In genomic region chr9:73131376-73131775, GRCh38 we compare ENCODE assay signal across 9 cellular contexts. TPM values are rescaled to one million over a fixed set of nuclear protein-coding genes. Genes with fewer than 3 reads are reported as not detected.
DNase-seq lines count a peak whose midpoint lies in the region; ATAC-seq and TF ChIP-seq lines count a peak whose summit lies in the region.
"Had no signal": no experiment of that assay in that cellular context is flagged by ENCODE, and none has a peak within 500 bp of the region (broad histone marks: within the 10 kb centered on the region; RNA-seq: fewer than 3 reads in every experiment).

No MANE protein-coding gene starts in this region.

- H3K9me3 Mint-ChIP-seq in nephron, result no peaks in the 10 kb centered on the region

- H3K4me3 Mint-ChIP-seq in nephron, result peak overlapping the region; percentile 53 to 79 (median 75)

- H3K27me3 ChIP-seq in BLaER1, result no peaks in the 10 kb centered on the region
- no peaks in the 10 kb centered on the region for H3K27me3 ChIP-seq in brain microvascular endothelial cell (replicated peaks)

- H3K4me2 ChIP-seq in BLaER1, result peak overlapping the region; percentile 70; the same call in 1 of the 2 replicates

- TF ChIP-seq CTCF in brain microvascular endothelial cell (IDR thresholded peaks at IDR 0.05; ENCODE audit: low read depth, low read length, missing control alignments) (no peak), nephron (IDR thresholded peaks at IDR 0.05; ENCODE audit: unreplicated experiment in 3 of 3) (no peak)

- H3K4me1 Mint-ChIP-seq in nephron, result peaks cover 22% of the 10 kb centered on the region

- no peak overlapping the region for H3K9ac ChIP-seq in BLaER1

- H3K36me3 ChIP-seq in BLaER1, result no peaks in the 10 kb centered on the region
- H3K36me3 ChIP-seq in brain microvascular endothelial cell (replicated peaks), result no peaks in the 10 kb centered on the region

- no peaks in the 10 kb centered on the region for H4K20me1 ChIP-seq in BLaER1

- H3K9me3 ChIP-seq in BLaER1, result no peaks in the 10 kb centered on the region

- H3K36me3 Mint-ChIP-seq in nephron (ENCODE audit: low read depth), result no peaks in the 10 kb centered on the region

- no peaks in the 10 kb centered on the region for H3K27me3 Mint-ChIP-seq in nephron (ENCODE audit: low read depth)

- DNase-seq in LHCN-M2 (ENCODE audit: low read depth) (peak; percentile 26), brain microvascular endothelial cell (no peak), HuH-7 (ENCODE audit: low spot score) (no peak), HuH-7.5 (ENCODE audit: low spot score) (no peak), HCEC 1CT (no peak)
- DNase-seq: activated effector memory CD4-positive, alpha-beta T cell treated with anti-CD3 and anti-CD28 coated beads, Interleukin-2, amount 50 U/mL, for 16 hours had no signal

- no peak overlapping the region for H3K27ac ChIP-seq in BLaER1
- peak overlapping the region; percentile 93 for H3K27ac ChIP-seq in brain microvascular endothelial cell

- H3K4me1 ChIP-seq in BLaER1, result peaks cover 10% of the 10 kb centered on the region; the same call in 1 of the 2 replicates

- H3K4me3 ChIP-seq in BLaER1 (no peak overlapping the region), brain microvascular endothelial cell (ENCODE audit: low read depth, low read length) (no peak overlapping the region)

- H3K27ac Mint-ChIP-seq in nephron, result peak overlapping the region; percentile 84 to 93 (median 91)

- no peak for ATAC-seq in GM18907 (IDR thresholded peaks at IDR 0.05; ENCODE audit: unreplicated experiment)

- in situ Hi-C loops in brain microvascular endothelial cell (cut with HindIII; ENCODE audit: low pct_ligation_motif_present, low sequenced_read_pairs), result no loop called here

RNA-seq across cellular contexts. Expression of gene ANXA1, which starts 20.3 kb away (rescaled TPM):
- 438 and 444 TPM in 2 replicates for total RNA-seq in LHCN-M2 (2014; rRNA removed)
- 279 TPM for polyA plus RNA-seq in LHCN-M2 (2012)
